Comparison of ENCODE assay signal across 17 cellular contexts in genomic region chr3:21377366-21377765, GRCh38.
DNase-seq lines count a peak whose midpoint lies in the region; TF ChIP-seq lines count a peak whose summit lies in the region.
"Had no signal": no experiment of that assay in that cellular context is flagged by ENCODE, and none has a peak within 500 bp of the region (broad histone marks: within the 10 kb centered on the region; RNA-seq: fewer than 3 reads in every experiment).

No MANE protein-coding gene starts in this region.

- H3K4me1 ChIP-seq in endodermal cell (ENCODE audit: control insufficient read depth, insufficient read depth, low read length) (peaks cover 12% of the 10 kb centered on the region), mesendoderm (ENCODE audit: control insufficient read depth, low read depth, low read length) (peaks cover 5% of the 10 kb centered on the region)
- H3K4me1 ChIP-seq: BE2C had no signal

- DNase-seq in AG10803 (ENCODE audit: low read depth) (peak; percentile 73), endodermal cell (no peak), fibroblast of peridontal ligament (ENCODE audit: extremely low read depth) (peak; percentile 7), mesendoderm (peak; percentile 3), T-helper 1 cell (no peak), islet precursor cell (no peak), SIG-M5 treated with dmso at 0.1 percent for 504 hours (lab: John Stamatoyannopoulos, UW; ENCODE audit: unreplicated experiment) (no peak)
- DNase-seq in activated effector memory CD4-positive, alpha-beta T cell treated with anti-CD3 and anti-CD28 coated beads, Interleukin-2, amount 50 U/mL, for 16 hours, result no peak
- DNase-seq: 8988T; BE2C; C1 segment of cervical spinal cord; CD4-positive, CD25-positive, alpha-beta regulatory T cell; CD8-positive, alpha-beta memory T cell; COR-L47; DMS 273 treated with DMSO at 0.1 percent for 48 hours; DMS53 had no signal

- no peak overlapping the region for H3K27ac Mint-ChIP-seq in endodermal cell
- H3K27ac Mint-ChIP-seq: CD4-positive, CD25-positive, alpha-beta regulatory T cell; CD8-positive, alpha-beta memory T cell had no signal

- no peak overlapping the region for H3K4ac ChIP-seq in mesendoderm (ENCODE audit: low read depth, low read length)

- TF ChIP-seq CTCF in AG10803 (conservative IDR thresholded peaks at IDR 0.05; ENCODE audit: low read length), result no peak
- no peak for TF ChIP-seq CTCF in endodermal cell (conservative IDR thresholded peaks at IDR 0.05)

- no peaks in the 10 kb centered on the region for H3K9me3 Mint-ChIP-seq in endodermal cell

- H3K4me3 ChIP-seq in AG10803 (ENCODE audit: low read length), result no peak overlapping the region
- H3K4me3 ChIP-seq in endodermal cell (ENCODE audit: low read length), result peak overlapping the region; percentile 11
- no peak overlapping the region for H3K4me3 ChIP-seq in mesendoderm (ENCODE audit: low read length)
- H3K4me3 ChIP-seq: HAP-1 had no signal

- no peak overlapping the region for H3K4me2 ChIP-seq in mesendoderm (ENCODE audit: low read length)

- H3K9ac ChIP-seq in endodermal cell (ENCODE audit: extremely low read depth, low read length, poor library complexity, severe bottlenecking) (peak overlapping the region; percentile 9), mesendoderm (ENCODE audit: low read length) (no peak overlapping the region)

- H3K27ac ChIP-seq in endodermal cell (ENCODE audit: low read depth, low read length), result no peak overlapping the region
- H3K27ac ChIP-seq in mesendoderm (ENCODE audit: low read depth, low read length), result no peak overlapping the region

- no peak overlapping the region for H2BK15ac ChIP-seq in mesendoderm (replicated peaks; ENCODE audit: low read depth)

- no peaks in the 10 kb centered on the region for H3K36me3 Mint-ChIP-seq in endodermal cell (ENCODE audit: low read depth)
- H3K36me3 Mint-ChIP-seq: CD4-positive, CD25-positive, alpha-beta regulatory T cell; CD8-positive, alpha-beta memory T cell had no signal

- H3K79me1 ChIP-seq in mesendoderm (ENCODE audit: low read length), result no peaks in the 10 kb centered on the region

- H4K8ac ChIP-seq in mesendoderm (ENCODE audit: low read depth, low read length), result no peak overlapping the region

- H4K5ac ChIP-seq in mesendoderm (ENCODE audit: low read length), result no peak overlapping the region

- H2BK120ac ChIP-seq in mesendoderm (ENCODE audit: low read depth, low read length), result peak overlapping the region; percentile 93

- H3K9me3 ChIP-seq in endodermal cell (ENCODE audit: control insufficient read depth, low read length), result no peaks in the 10 kb centered on the region
- H3K9me3 ChIP-seq: BE2C, HAP-1 had no signal

- H3K36me3 ChIP-seq in endodermal cell (ENCODE audit: control insufficient read depth, insufficient read depth, low read length) (no peaks in the 10 kb centered on the region), mesendoderm (ENCODE audit: control insufficient read depth, insufficient read depth, low read length) (no peaks in the 10 kb centered on the region)
- H3K36me3 ChIP-seq: BE2C, HAP-1 had no signal

- no peaks in the 10 kb centered on the region for H3K27me3 Mint-ChIP-seq in endodermal cell (ENCODE audit: insufficient read depth)
- H3K27me3 Mint-ChIP-seq: CD4-positive, CD25-positive, alpha-beta regulatory T cell; CD8-positive, alpha-beta memory T cell had no signal

- H3K79me2 ChIP-seq in mesendoderm (ENCODE audit: control insufficient read depth, insufficient read depth, low read length), result no peaks in the 10 kb centered on the region

- H3K56ac ChIP-seq in mesendoderm (ENCODE audit: low read length), result no peak overlapping the region

- H3K23ac ChIP-seq in mesendoderm (ENCODE audit: low read length), result no peak overlapping the region

- no peak overlapping the region for H2BK5ac ChIP-seq in mesendoderm (ENCODE audit: low read length)

- H3K27me3 ChIP-seq in endodermal cell (ENCODE audit: control insufficient read depth, insufficient read depth, low read length, poor library complexity, severe bottlenecking), result no peaks in the 10 kb centered on the region
- no peaks in the 10 kb centered on the region for H3K27me3 ChIP-seq in mesendoderm (ENCODE audit: insufficient read depth, low read length, poor library complexity)
- H3K27me3 ChIP-seq: BE2C had no signal

- H3K18ac ChIP-seq in mesendoderm (ENCODE audit: low read length), result no peak overlapping the region

- no peak overlapping the region for H2AK5ac ChIP-seq in mesendoderm (ENCODE audit: low read length)

- no peak overlapping the region for H3K4me3 Mint-ChIP-seq in endodermal cell
- H3K4me3 Mint-ChIP-seq: CD4-positive, CD25-positive, alpha-beta regulatory T cell; CD8-positive, alpha-beta memory T cell had no signal

- peaks cover 15% of the 10 kb centered on the region for H3K4me1 Mint-ChIP-seq in endodermal cell
- H3K4me1 Mint-ChIP-seq: CD4-positive, CD25-positive, alpha-beta regulatory T cell; CD8-positive, alpha-beta memory T cell had no signal

Comparison
In these comparisons a context has a peak if more than half of its experiments do, and no peak if none do; other contexts are left out.
1. DNase-seq: peak in AG10803 (single experiment), fibroblast of peridontal ligament (single experiment) and mesendoderm (single experiment); none in endodermal cell (single experiment), T-helper 1 cell (0 of 5), islet precursor cell (single experiment), activated effector memory CD4-positive, alpha-beta T cell treated with anti-CD3 and anti-CD28 coated beads, Interleukin-2, amount 50 U/mL, for 16 hours (single experiment) and SIG-M5 treated with dmso at 0.1 percent for 504 hours (single experiment).